Comparison of ENCODE assay signal across 16 cellular contexts in the genomic region with DNA sequence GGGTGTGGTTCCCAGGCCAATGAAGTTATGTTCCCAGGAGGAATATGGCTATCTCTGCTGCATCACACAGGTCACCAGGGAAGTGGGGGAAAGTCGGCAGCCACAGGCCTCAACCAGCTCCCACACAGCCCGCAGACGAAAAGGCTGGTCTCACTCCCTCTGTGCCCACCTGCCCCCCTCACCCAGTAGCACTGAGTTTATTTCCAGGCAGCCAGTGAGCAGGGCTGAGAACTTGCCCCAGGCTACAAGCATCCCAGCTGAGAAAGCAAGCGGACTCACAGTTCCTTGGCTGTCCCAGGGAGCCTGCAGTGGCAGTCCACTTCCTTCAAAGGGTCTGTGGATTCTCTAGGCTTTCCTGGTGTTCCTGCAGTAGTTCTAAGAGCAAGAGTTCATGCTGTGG.
DNase-seq lines count a peak whose midpoint lies in the region; ATAC-seq and TF ChIP-seq lines count a peak whose summit lies in the region.
"Had no signal": no experiment of that assay in that cellular context is flagged by ENCODE, and none has a peak within 500 bp of the region (broad histone marks: within the 10 kb centered on the region; RNA-seq: fewer than 3 reads in every experiment).

No MANE protein-coding gene starts in this region.

- no peaks in the 10 kb centered on the region; the same call in 1 of the 2 replicates for H3K36me3 Mint-ChIP-seq in HFFc6 (ENCODE audit: low read depth)

- H3K27ac Mint-ChIP-seq in HFFc6: no peak overlapping the region
- H3K27ac Mint-ChIP-seq: CD4-positive, alpha-beta T cell had no signal

- ATAC-seq in HG02885 (IDR thresholded peaks at IDR 0.05; ENCODE audit: poor library complexity, unreplicated experiment): no peak
- ATAC-seq: A549 had no signal

- peaks cover 2% of the 10 kb centered on the region; the same call in 1 of the 2 replicates for H3K27me3 Mint-ChIP-seq in HFFc6 (ENCODE audit: insufficient read depth)
- H3K27me3 Mint-ChIP-seq: CD4-positive, alpha-beta T cell had no signal

- DNase-seq in ELF-1 (ENCODE audit: low read depth, low spot score) (peak; percentile 85), ecto neural progenitor cell (ENCODE audit: low spot score) (peak; percentile 53), mesenteric fat pad (ENCODE audit: low spot score) (peak; percentile 83), HFFc6 (no peak), cerebellar nuclear complex (lab: John Stamatoyannopoulos, UW) (no peak)
- DNase-seq in activated naive CD4-positive, alpha-beta T cell treated with anti-CD3 and anti-CD28 coated beads, Interleukin-2, amount 50 U/mL, for 16 hours: no peak
- DNase-seq: C1 segment of cervical spinal cord; CD4-positive, alpha-beta T cell; DMS153; DND-41; GF-D8; HCEC 1CT; IMR-90; KBM-7 had no signal

- peaks cover 51% of the 10 kb centered on the region for H3K9me3 Mint-ChIP-seq in HFFc6
- H3K9me3 Mint-ChIP-seq: CD4-positive, alpha-beta T cell had no signal

- no peaks in the 10 kb centered on the region for H3K4me1 Mint-ChIP-seq in HFFc6 (ENCODE audit: low read depth)

- no peak overlapping the region for H3K4me3 Mint-ChIP-seq in HFFc6
- H3K4me3 Mint-ChIP-seq: CD4-positive, alpha-beta T cell had no signal

- no peak for TF ChIP-seq CTCF in HFFc6 (IDR thresholded peaks at IDR 0.05)

Comparison
In these comparisons a context has a peak if more than half of its experiments do, and no peak if none do; other contexts are left out.
1. DNase-seq: peak in ELF-1 (single experiment), ecto neural progenitor cell (single experiment) and mesenteric fat pad (single experiment); none in HFFc6 (single experiment), activated naive CD4-positive, alpha-beta T cell treated with anti-CD3 and anti-CD28 coated beads, Interleukin-2, amount 50 U/mL, for 16 hours (single experiment) and cerebellar nuclear complex (0 of 2).